ENCODE assay signal across 10 cellular contexts in genomic region chr10:4678023-4678950, GRCh38.
DNase-seq lines count a peak whose midpoint lies in the region; ATAC-seq and TF ChIP-seq lines count a peak whose summit lies in the region.
"Had no signal": no experiment of that assay in that cellular context is flagged by ENCODE, and none has a peak within 500 bp of the region (broad histone marks: within the 10 kb centered on the region; RNA-seq: fewer than 3 reads in every experiment).

No MANE protein-coding gene starts in this region.

- peak in 1 of 4 donors; percentile 36 for TF ChIP-seq EP300 in sigmoid colon (IDR thresholded peaks at IDR 0.05)

- H3K36me3 ChIP-seq in ascending aorta (no peaks in the 10 kb centered on the region), heart left ventricle (no peaks in the 10 kb centered on the region), sigmoid colon (no peaks in the 10 kb centered on the region)

- ATAC-seq in heart left ventricle, result peak; percentile 68 to 91 (median 70)

- no peak overlapping the region for H3K4me3 Mint-ChIP-seq in mesothelial cell of epicardium
- H3K4me3 Mint-ChIP-seq: nephron progenitor cell had no signal

- peaks cover 3% of the 10 kb centered on the region for H3K4me1 Mint-ChIP-seq in mesothelial cell of epicardium

- H3K9me3 ChIP-seq in ascending aorta (no peaks in the 10 kb centered on the region), heart left ventricle (no peaks in the 10 kb centered on the region), sigmoid colon (no peaks in the 10 kb centered on the region)

- H3K27me3 Mint-ChIP-seq in mesothelial cell of epicardium (ENCODE audit: low read depth), result no peaks in the 10 kb centered on the region

- H3K4me3 ChIP-seq in ascending aorta (no peak overlapping the region), heart left ventricle (no peak overlapping the region), sigmoid colon (no peak overlapping the region)

- DNase-seq in ELR (ENCODE audit: low read depth), result peak; percentile 94
- DNase-seq in ascending aorta (ENCODE audit: low spot score in 2 of 2), result no peak
- DNase-seq in heart left ventricle, result no peak
- no peak for DNase-seq in sigmoid colon
- DNase-seq in GOT3 (lab: John Stamatoyannopoulos, UW), result no peak
- no peak for DNase-seq in mesothelial cell of epicardium (ENCODE audit: low spot score in 2 of 2, unreplicated experiment in 2 of 2)
- no peak for DNase-seq in NCI-H510A treated with DMSO at 0.1 percent for 48 hours (lab: John Stamatoyannopoulos, UW)
- no peak for DNase-seq in NCI-H187 treated with DMSO at 0.1 percent for 48 hours (lab: John Stamatoyannopoulos, UW)
- DNase-seq: NCI-H510A, nephron progenitor cell had no signal

- peaks cover 5 to 18% of the 10 kb centered on the region in 2 donors for H3K4me1 ChIP-seq in ascending aorta
- peaks cover 0 to 8% (median 0%) of the 10 kb centered on the region in 12 donors for H3K4me1 ChIP-seq in heart left ventricle
- peaks cover 0 to 18% (median 10%) of the 10 kb centered on the region in 4 donors for H3K4me1 ChIP-seq in sigmoid colon

- H3K27ac ChIP-seq in ascending aorta, result peak overlapping the region; percentile 76 to 87
- peak overlapping the region in 8 of 12 donors; percentile 2 to 55 (median 41) for H3K27ac ChIP-seq in heart left ventricle
- peak overlapping the region in 3 of 4 donors; percentile 70 to 77 (median 77) for H3K27ac ChIP-seq in sigmoid colon

- H3K27ac Mint-ChIP-seq in mesothelial cell of epicardium, result no peak overlapping the region
- H3K27ac Mint-ChIP-seq: nephron progenitor cell had no signal

- TF ChIP-seq POLR2A in heart left ventricle (IDR thresholded peaks at IDR 0.05) (no peak), sigmoid colon (IDR thresholded peaks at IDR 0.05) (no peak)

- no peaks in the 10 kb centered on the region for H3K36me3 Mint-ChIP-seq in mesothelial cell of epicardium

- WGBS in heart left ventricle, 4 donors, result 87 to 92% (median 90%) methylated on average over 11 of the region's 11 CpGs
- 35 to 74% methylated on average over 11 of the region's 11 CpGs for WGBS in sigmoid colon, 2 donors

- intact Hi-C loops in ascending aorta (cut with DNase I), result no loop called here
- intact Hi-C loops in heart left ventricle (cut with DNase I), result loop anchor here in 1 of 10 donors (5.0 kb wide), 1 partner anchor 89 kb away; no protein-coding TSS in a partner anchor
- intact Hi-C loops in sigmoid colon (cut with DNase I), result no loop called here

- TF ChIP-seq CTCF in ascending aorta (IDR thresholded peaks at IDR 0.05), result no peak
- no peak for TF ChIP-seq CTCF in heart left ventricle (IDR thresholded peaks at IDR 0.05)
- TF ChIP-seq CTCF in sigmoid colon (IDR thresholded peaks at IDR 0.05), result no peak
- TF ChIP-seq CTCF in mesothelial cell of epicardium (IDR thresholded peaks at IDR 0.05; ENCODE audit: unreplicated experiment), result no peak

- H3K27me3 ChIP-seq in ascending aorta (no peaks in the 10 kb centered on the region), heart left ventricle (no peaks in the 10 kb centered on the region), sigmoid colon (no peaks in the 10 kb centered on the region)

- H3K9me3 Mint-ChIP-seq in mesothelial cell of epicardium, result peaks cover 5% of the 10 kb centered on the region
- H3K9me3 Mint-ChIP-seq: nephron progenitor cell had no signal
